ENCODE assay signal across 1 cellular context in genomic region chr6:26571592-26572296, GRCh38.
TF ChIP-seq lines count a peak whose summit lies in the region.

No MANE protein-coding gene starts in this region.

TF ChIP-seq in K562, 482 proteins besides CTCF, POLR2A, EP300 and RAD21 (continued from another document and continues in another):
- TF ChIP-seq AFF1 (IDR thresholded peaks at IDR 0.05; ENCODE audit: low read depth in 1 of 2, partially characterized antibody in 2 of 2) (peak in 1 of 2 experiments; percentile 45), ZFP1 (CRISPR knock-in tag; IDR thresholded peaks at IDR 0.05) (no peak), NCOA4 (IDR thresholded peaks at IDR 0.05; ENCODE audit: partially characterized antibody) (no peak), NR2C2 (CRISPR knock-in tag; IDR thresholded peaks at IDR 0.05) (peak; percentile 80), NR2C2 (tag; IDR thresholded peaks at IDR 0.05) (peak; percentile 95), TCFL5 (CRISPR knock-in tag; conservative IDR thresholded peaks at IDR 0.05) (no peak; the same call in 1 of the 2 replicates), HMGN3 (IDR thresholded peaks at IDR 0.05; ENCODE audit: borderline replicate concordance, extremely low read depth, insufficient read length, low read depth, low read length) (no peak), TAF15 (IDR thresholded peaks at IDR 0.05; ENCODE audit: low read depth, low read length) (no peak), BCLAF1 (IDR thresholded peaks at IDR 0.05; ENCODE audit: borderline replicate concordance in 1 of 2, control insufficient read depth in 1 of 2, low read depth in 2 of 2, low read length in 1 of 2) (peak in 1 of 2 experiments; percentile 84; a peak in 2 of 4 replicates), ZNF24 (IDR thresholded peaks at IDR 0.05) (peak; percentile 79), LEF1 (IDR thresholded peaks at IDR 0.05) (peak; percentile 76), MAX (CRISPR knock-in tag; IDR thresholded peaks at IDR 0.05) (no peak; the same call in 1 of the 2 replicates), ZNF324 (CRISPR knock-in tag; IDR thresholded peaks at IDR 0.05) (no peak), ATF1 (CRISPR knock-in tag; IDR thresholded peaks at IDR 0.05) (no peak), ATF1 (tag; IDR thresholded peaks at IDR 0.05) (peak; percentile 92), TAL1 (IDR thresholded peaks at IDR 0.05) (peak; percentile 19; the same call in 1 of the 2 replicates), ZNF445 (CRISPR knock-in tag; IDR thresholded peaks at IDR 0.05; ENCODE audit: low read depth) (peak; percentile 58; the same call in 1 of the 2 replicates), BHLHE40 (IDR thresholded peaks at IDR 0.05; ENCODE audit: low read length) (no peak), CC2D1A (IDR thresholded peaks at IDR 0.05) (no peak), ZNF121 (CRISPR knock-in tag; conservative IDR thresholded peaks at IDR 0.05) (no peak), FOXK2 (conservative IDR thresholded peaks at IDR 0.05 in 1 of 2, IDR thresholded peaks at IDR 0.05 in 1 of 2; ENCODE audit: low read depth in 2 of 2) (peak; percentile 73 to 89), NEUROD1 (IDR thresholded peaks at IDR 0.05; ENCODE audit: borderline replicate concordance, low read depth, low read length, partially characterized antibody) (peak; percentile 73), FOXO4 (CRISPR knock-in tag; IDR thresholded peaks at IDR 0.05) (no peak), NFXL1 (CRISPR knock-in tag; IDR thresholded peaks at IDR 0.05) (no peak), JUN (IDR thresholded peaks at IDR 0.05; ENCODE audit: borderline replicate concordance, low read depth, low read length) (peak; percentile 47; the same call in 1 of the 2 replicates), JUN (CRISPR knock-in tag; IDR thresholded peaks at IDR 0.05; ENCODE audit: borderline replicate concordance) (no peak), KLF10 (CRISPR knock-in tag; IDR thresholded peaks at IDR 0.05) (no peak), HNRNPL (IDR thresholded peaks at IDR 0.05; ENCODE audit: low read depth, low read length) (no peak), LCOR (CRISPR knock-in tag; IDR thresholded peaks at IDR 0.05) (peak; percentile 88; the same call in 1 of the 2 replicates), POU5F1 (IDR thresholded peaks at IDR 0.05; ENCODE audit: borderline replicate concordance, low read depth, low read length, partially characterized antibody) (no peak), TBL1XR1 (IDR thresholded peaks at IDR 0.05; ENCODE audit: low read length in 2 of 2) (peak; percentile 75 to 90; a peak in 3 of 4 replicates), BRD4 (IDR thresholded peaks at IDR 0.05) (peak; percentile 96), FOXP4 (CRISPR knock-in tag; IDR thresholded peaks at IDR 0.05; ENCODE audit: borderline replicate concordance) (peak; percentile 66), ELK3 (CRISPR knock-in tag; IDR thresholded peaks at IDR 0.05) (no peak), ARID4B (CRISPR knock-in tag; IDR thresholded peaks at IDR 0.05) (peak; percentile 19; the same call in 1 of the 2 replicates), MYC (IDR thresholded peaks at IDR 0.05; ENCODE audit: low read depth, low read length) (peak; percentile 57), MYC (CRISPR knock-in tag; IDR thresholded peaks at IDR 0.05; ENCODE audit: borderline replicate concordance, low read depth) (no peak), THRAP3 (IDR thresholded peaks at IDR 0.05; ENCODE audit: borderline replicate concordance) (no peak), TCF7 (IDR thresholded peaks at IDR 0.05; ENCODE audit: borderline replicate concordance) (no peak), CBFA2T2 (conservative IDR thresholded peaks at IDR 0.05) (no peak; the same call in 1 of the 2 replicates), MAFK (IDR thresholded peaks at IDR 0.05; ENCODE audit: low read length) (peak; percentile 41; the same call in 1 of the 2 replicates), MXI1 (IDR thresholded peaks at IDR 0.05; ENCODE audit: low read depth, low read length) (no peak), ASH1L (IDR thresholded peaks at IDR 0.05; ENCODE audit: borderline replicate concordance, low read depth, partially characterized antibody) (peak; percentile 4), L3MBTL2 (IDR thresholded peaks at IDR 0.05) (no peak; the same call in 1 of the 2 replicates), SMARCA4 (IDR thresholded peaks at IDR 0.05) (peak; percentile 93), SP2 (IDR thresholded peaks at IDR 0.05; ENCODE audit: extremely low read depth, low read depth, low read length, poor library complexity, severe bottlenecking) (no peak), ZC3H4 (CRISPR knock-in tag; IDR thresholded peaks at IDR 0.05; ENCODE audit: borderline replicate concordance) (no peak), PKNOX1 (IDR thresholded peaks at IDR 0.05) (peak; percentile 40; the same call in 1 of the 2 replicates), ZFX (CRISPR knock-in tag; IDR thresholded peaks at IDR 0.05) (peak; percentile 68; the same call in 1 of the 2 replicates), YBX1 (IDR thresholded peaks at IDR 0.05) (no peak), ZNF75A (CRISPR knock-in tag; IDR thresholded peaks at IDR 0.05) (peak; percentile 100), KDM5B (IDR thresholded peaks at IDR 0.05; ENCODE audit: insufficient replicate concordance, low read depth, low read length) (peak; percentile 32), NCOA2 (IDR thresholded peaks at IDR 0.05; ENCODE audit: partially characterized antibody in 2 of 2) (peak; percentile 13 to 90)
